In genomic region chr18:3100498-3101132, GRCh38 we compare ENCODE assay signal across 26 cellular contexts.
"Had no signal": no experiment of that assay in that cellular context is flagged by ENCODE, and none has a peak within 500 bp of the region (broad histone marks: within the 10 kb centered on the region; RNA-seq: fewer than 3 reads in every experiment).

No MANE protein-coding gene starts in this region.

- H3K9me3 Mint-ChIP-seq: activated CD4-positive, alpha-beta memory T cell treated with anti-CD3 and anti-CD28 coated beads, Interleukin-2, amount 10 ng/mL, durations not matched to agents 7 days and 5 days; activated CD4-positive, alpha-beta T cell treated with anti-CD3 and anti-CD28 coated beads, Interleukin-2, amount 10 ng/mL, durations not matched to agents 7 days and 5 days; activated T-cell treated with anti-CD3 and anti-CD28 coated beads, Interleukin-2, amount 50 U/mL, for 24 hours; endodermal cell; natural killer cell treated with Interleukin-12 subunit alpha and Interleukin-12 subunit beta and Interleukin-15 and Interleukin-18, amount 100 ng/mL, for 72 hours; WTC11 had no signal

- DNase-seq: activated CD4-positive, alpha-beta memory T cell treated with anti-CD3 and anti-CD28 coated beads, Interleukin-2, amount 10 ng/mL, durations not matched to agents 7 days and 5 days; activated CD4-positive, alpha-beta T cell treated with anti-CD3 and anti-CD28 coated beads for 1 hour; activated CD4-positive, alpha-beta T cell treated with anti-CD3 and anti-CD28 coated beads, Interleukin-2, amount 10 ng/mL, durations not matched to agents 7 days and 5 days; activated CD8-positive, alpha-beta memory T cell treated with anti-CD3 and anti-CD28 coated beads, Interleukin-2, amount 50 U/mL, for 48 hours; activated gamma-delta T cell treated with Interleukin-2 at 50 U/mL for 16 hours; activated naive CD4-positive, alpha-beta T cell treated with anti-CD3 and anti-CD28 coated beads, Interleukin-2, amount 50 U/mL, for 16 hours; activated T-cell treated with anti-CD3 and anti-CD28 coated beads, Interleukin-2, amount 50 U/mL, for 24 hours; amniotic stem cell; brain microvascular endothelial cell; central memory CD4-positive, alpha-beta T cell; endodermal cell; esophagus squamous epithelium; foreskin melanocyte; hippocampal formation; kidney; left lung; mucosa of descending colon; stimulated activated CD4-positive, alpha-beta T cell treated with anti-CD3 and anti-CD28 coated beads, Interleukin-15, amount 100 ng/mL, for 24 hours; stimulated activated CD4-positive, alpha-beta T cell treated with anti-CD3 and anti-CD28 coated beads, Interleukin-2, amount 100 ng/mL, for 24 hours; T-helper 2 cell; tibial artery; upper lobe of right lung had no signal

- H3K9me3 ChIP-seq: esophagus squamous epithelium, left lung, mucosa of descending colon, neutrophil, suprapubic skin, tibial artery, upper lobe of right lung had no signal

- H3K36me3 ChIP-seq: brain microvascular endothelial cell, esophagus squamous epithelium, left lung, neutrophil, suprapubic skin, upper lobe of right lung had no signal

- H3K36me3 Mint-ChIP-seq: natural killer cell treated with Interleukin-12 subunit alpha and Interleukin-12 subunit beta and Interleukin-15 and Interleukin-18, amount 100 ng/mL, for 72 hours; WTC11 had no signal

- H3K27me3 ChIP-seq: brain microvascular endothelial cell, esophagus squamous epithelium, left lung, neutrophil, suprapubic skin, tibial artery, upper lobe of right lung had no signal

- H3K4me3 ChIP-seq: esophagus squamous epithelium, left lung, mucosa of descending colon, suprapubic skin, tibial artery, upper lobe of right lung had no signal

- H3K27ac ChIP-seq: brain microvascular endothelial cell, esophagus squamous epithelium, left lung, neutrophil, suprapubic skin, tibial artery, upper lobe of right lung had no signal

- H3K4me1 ChIP-seq: left lung had no signal

- H3K27ac Mint-ChIP-seq: activated CD4-positive, alpha-beta memory T cell treated with anti-CD3 and anti-CD28 coated beads, Interleukin-2, amount 10 ng/mL, durations not matched to agents 7 days and 5 days; activated CD4-positive, alpha-beta T cell treated with anti-CD3 and anti-CD28 coated beads, Interleukin-2, amount 10 ng/mL, durations not matched to agents 7 days and 5 days; activated T-cell treated with anti-CD3 and anti-CD28 coated beads, Interleukin-2, amount 50 U/mL, for 24 hours; endodermal cell; natural killer cell treated with Interleukin-12 subunit alpha and Interleukin-12 subunit beta and Interleukin-15 and Interleukin-18, amount 100 ng/mL, for 72 hours; WTC11 had no signal

- ATAC-seq: left lung; mucosa of descending colon; natural killer cell treated with Interleukin-12 subunit alpha and Interleukin-12 subunit beta and Interleukin-15 and Interleukin-18, amount 100 ng/mL, for 72 hours; upper lobe of right lung; WTC11 had no signal

- H3K4me1 Mint-ChIP-seq: WTC11 had no signal

- H3K4me3 Mint-ChIP-seq: activated CD4-positive, alpha-beta memory T cell treated with anti-CD3 and anti-CD28 coated beads, Interleukin-2, amount 10 ng/mL, durations not matched to agents 7 days and 5 days; activated CD4-positive, alpha-beta T cell treated with anti-CD3 and anti-CD28 coated beads, Interleukin-2, amount 10 ng/mL, durations not matched to agents 7 days and 5 days; activated T-cell treated with anti-CD3 and anti-CD28 coated beads, Interleukin-2, amount 50 U/mL, for 24 hours; endodermal cell; natural killer cell treated with Interleukin-12 subunit alpha and Interleukin-12 subunit beta and Interleukin-15 and Interleukin-18, amount 100 ng/mL, for 72 hours; WTC11 had no signal

- H3K27me3 Mint-ChIP-seq: activated CD4-positive, alpha-beta memory T cell treated with anti-CD3 and anti-CD28 coated beads, Interleukin-2, amount 10 ng/mL, durations not matched to agents 7 days and 5 days; activated T-cell treated with anti-CD3 and anti-CD28 coated beads, Interleukin-2, amount 50 U/mL, for 24 hours; natural killer cell treated with Interleukin-12 subunit alpha and Interleukin-12 subunit beta and Interleukin-15 and Interleukin-18, amount 100 ng/mL, for 72 hours had no signal
